ENCODE assay signal across 8 cellular contexts in genomic region chr3:134308350-134308891, GRCh38. TPM values are rescaled to one million over a fixed set of nuclear protein-coding genes. Genes with fewer than 3 reads are reported as not detected.
A peak's percentile ranks its signal among the peaks of the same experiment; 100 is the strongest.
DNase-seq lines count a peak whose midpoint lies in the region; ATAC-seq and TF ChIP-seq lines count a peak whose summit lies in the region.

No MANE protein-coding gene starts in this region.

- DNase-seq in COR-L47 (lab: John Stamatoyannopoulos, UW) (peak; percentile 65), H7 (peak; percentile 80), NCI-H2029 (lab: John Stamatoyannopoulos, UW) (peak; percentile 28), UCSD-AML1 (lab: John Stamatoyannopoulos, UW; ENCODE audit: unreplicated experiment) (peak; percentile 75), brain microvascular endothelial cell (peak; percentile 84), iPS-NIHi7 (ENCODE audit: extremely low spot score) (peak; percentile 81), smooth muscle cell (lab: John Stamatoyannopoulos, UW; ENCODE audit: unreplicated experiment) (peak; percentile 66)

- H3K79me2 ChIP-seq in smooth muscle cell (ENCODE audit: low read depth), result no peaks in the 10 kb centered on the region

- TF ChIP-seq CTCF in brain microvascular endothelial cell (IDR thresholded peaks at IDR 0.05; ENCODE audit: low read depth, low read length, missing control alignments) (peak; percentile 99), smooth muscle cell (IDR thresholded peaks at IDR 0.05; ENCODE audit: borderline replicate concordance, insufficient read depth, poor library complexity, severe bottlenecking) (peak; percentile 100)

- H3K27me3 ChIP-seq in H7 (ENCODE audit: control insufficient read depth, insufficient read depth, low read length) (peaks cover 9% of the 10 kb centered on the region; the same call in 1 of the 2 replicates), brain microvascular endothelial cell (replicated peaks) (no peaks in the 10 kb centered on the region), smooth muscle cell (ENCODE audit: low read depth) (no peaks in the 10 kb centered on the region)

- H3K4me1 ChIP-seq in smooth muscle cell (ENCODE audit: low read depth), result peaks cover 5% of the 10 kb centered on the region

- H3K36me3 ChIP-seq in H7 (replicated peaks; ENCODE audit: control insufficient read depth, insufficient read depth, low read length) (no peaks in the 10 kb centered on the region), brain microvascular endothelial cell (replicated peaks) (no peaks in the 10 kb centered on the region), smooth muscle cell (ENCODE audit: low read depth) (no peaks in the 10 kb centered on the region)

- H3K4me2 ChIP-seq in smooth muscle cell, result peak overlapping the region; percentile 81

- no peak for ATAC-seq in HG02870 (IDR thresholded peaks at IDR 0.05; ENCODE audit: unreplicated experiment)

- H3K4me3 ChIP-seq in H7 (ENCODE audit: insufficient read depth, low read depth, low read length) (no peak overlapping the region), brain microvascular endothelial cell (ENCODE audit: low read depth, low read length) (peak overlapping the region; percentile 26), smooth muscle cell (peak overlapping the region; percentile 33)

- no peaks in the 10 kb centered on the region for H4K20me1 ChIP-seq in smooth muscle cell (ENCODE audit: low read depth)

- in situ Hi-C loops in brain microvascular endothelial cell (cut with HindIII; ENCODE audit: low pct_ligation_motif_present, low sequenced_read_pairs), result loop anchor here (10.0 kb wide), 1 partner anchor 166 kb away; no protein-coding TSS in a partner anchor

- WGBS in smooth muscle cell (ENCODE audit: low lambda C conversion rate), result 10% methylated on average over 11 of the region's 11 CpGs

- peak overlapping the region; percentile 90 for H2AFZ ChIP-seq in smooth muscle cell (ENCODE audit: low read depth)

- peak overlapping the region; percentile 42 for H3K27ac ChIP-seq in brain microvascular endothelial cell
- peak overlapping the region; percentile 61 for H3K27ac ChIP-seq in smooth muscle cell (ENCODE audit: low read depth)

- no peak overlapping the region for H3K9ac ChIP-seq in smooth muscle cell (ENCODE audit: low read depth)

- no peaks in the 10 kb centered on the region for H3K9me3 ChIP-seq in smooth muscle cell (replicated peaks; ENCODE audit: low read depth)

- peaks cover 17% of the 10 kb centered on the region for H3F3A ChIP-seq in smooth muscle cell (ENCODE audit: low read depth)

RNA-seq across cellular contexts. Expression of gene RYK, which starts 57.8 kb away (rescaled TPM):
- 74.7 and 79.2 TPM in 2 replicates for total RNA-seq in H7 (2014; rRNA removed; shearing (Covaris generic))
- total RNA-seq in smooth muscle cell, result 65.0 and 77.9 TPM in 2 replicates
- 32.6 and 35.8 TPM in 2 replicates for polyA plus RNA-seq in smooth muscle cell

Comparison
In these comparisons a context has a peak if more than half of its experiments do, and no peak if none do; other contexts are left out.
1. DNase-seq: peak in every context shown above with its lines; median percentile 84 in brain microvascular endothelial cell; 81 in iPS-NIHi7; 80 in H7; 75 in UCSD-AML1; 66 in smooth muscle cell; 65 in COR-L47; 28 in NCI-H2029.